In genomic region chr2:105806994-105807393, GRCh38 we compare ENCODE assay signal across 19 cellular contexts.
A peak's percentile ranks its signal among the peaks of the same experiment; 100 is the strongest.
DNase-seq lines count a peak whose midpoint lies in the region; ATAC-seq and TF ChIP-seq lines count a peak whose summit lies in the region.
"Had no signal": no experiment of that assay in that cellular context is flagged by ENCODE, and none has a peak within 500 bp of the region (broad histone marks: within the 10 kb centered on the region; RNA-seq: fewer than 3 reads in every experiment).

No MANE protein-coding gene starts in this region.

- peaks cover 4% of the 10 kb centered on the region for H3K9me3 Mint-ChIP-seq in activated CD8-positive, alpha-beta T cell treated with anti-CD3 and anti-CD28 coated beads for 36 hours
- H3K9me3 Mint-ChIP-seq in activated CD8-positive, alpha-beta T cell treated with anti-CD3 and anti-CD28 coated beads, Interleukin-2, amount 10 ng/mL, durations not matched to agents 7 days and 5 days (ENCODE audit: insufficient read depth) = no peaks in the 10 kb centered on the region
- no peaks in the 10 kb centered on the region for H3K9me3 Mint-ChIP-seq in endodermal cell

- H3K27ac Mint-ChIP-seq in activated CD8-positive, alpha-beta T cell treated with anti-CD3 and anti-CD28 coated beads for 36 hours = peak overlapping the region; percentile 74
- no peak overlapping the region for H3K27ac Mint-ChIP-seq in activated CD8-positive, alpha-beta T cell treated with anti-CD3 and anti-CD28 coated beads, Interleukin-2, amount 10 ng/mL, durations not matched to agents 7 days and 5 days
- H3K27ac Mint-ChIP-seq in T-helper 17 cell (peak overlapping the region; percentile 92), endodermal cell (no peak overlapping the region)

- H3K27me3 ChIP-seq in endodermal cell (ENCODE audit: control insufficient read depth, insufficient read depth, low read length, poor library complexity, severe bottlenecking) = no peaks in the 10 kb centered on the region
- H3K27me3 ChIP-seq: ascending aorta, foreskin keratinocyte, sigmoid colon had no signal

- H3K9me3 ChIP-seq in T-helper 17 cell (ENCODE audit: control insufficient read depth, low read length, poor library complexity, severe bottlenecking) (no peaks in the 10 kb centered on the region), endodermal cell (ENCODE audit: control insufficient read depth, low read length) (no peaks in the 10 kb centered on the region)
- H3K9me3 ChIP-seq: ascending aorta, sigmoid colon had no signal

- no peak overlapping the region for H3K9ac ChIP-seq in endodermal cell (ENCODE audit: extremely low read depth, low read length, poor library complexity, severe bottlenecking)

- H3K27me3 Mint-ChIP-seq in activated CD8-positive, alpha-beta T cell treated with anti-CD3 and anti-CD28 coated beads for 36 hours = no peaks in the 10 kb centered on the region
- H3K27me3 Mint-ChIP-seq in activated CD8-positive, alpha-beta T cell treated with anti-CD3 and anti-CD28 coated beads, Interleukin-2, amount 10 ng/mL, durations not matched to agents 7 days and 5 days (ENCODE audit: low read depth) = no peaks in the 10 kb centered on the region
- H3K27me3 Mint-ChIP-seq in T-helper 17 cell (no peaks in the 10 kb centered on the region), endodermal cell (ENCODE audit: insufficient read depth) (no peaks in the 10 kb centered on the region)

- POLR2A ChIA-PET in activated CD8-positive, alpha-beta T cell treated with anti-CD3 and anti-CD28 coated beads for 36 hours (lab: Charles Lee) = no interaction called here
- POLR2A ChIA-PET in activated CD8-positive, alpha-beta T cell treated with anti-CD3 and anti-CD28 coated beads, Interleukin-2, amount 10 ng/mL, durations not matched to agents 7 days and 5 days (lab: Charles Lee) = interaction anchor here (0.7 kb wide), 1 partner anchor 16 kb away, joined by 3 read pairs; no protein-coding TSS in a partner anchor

- peaks cover 65% of the 10 kb centered on the region for H3K36me3 Mint-ChIP-seq in activated CD8-positive, alpha-beta T cell treated with anti-CD3 and anti-CD28 coated beads for 36 hours (ENCODE audit: low read depth)
- peaks cover 54% of the 10 kb centered on the region for H3K36me3 Mint-ChIP-seq in activated CD8-positive, alpha-beta T cell treated with anti-CD3 and anti-CD28 coated beads, Interleukin-2, amount 10 ng/mL, durations not matched to agents 7 days and 5 days (ENCODE audit: low read depth)
- H3K36me3 Mint-ChIP-seq in T-helper 17 cell (ENCODE audit: low read depth) (peaks cover 3% of the 10 kb centered on the region), endodermal cell (ENCODE audit: low read depth) (peaks cover 9% of the 10 kb centered on the region)

- peaks cover 92% of the 10 kb centered on the region for H3K4me1 Mint-ChIP-seq in activated CD8-positive, alpha-beta T cell treated with anti-CD3 and anti-CD28 coated beads for 36 hours (ENCODE audit: low read depth)
- H3K4me1 Mint-ChIP-seq in activated CD8-positive, alpha-beta T cell treated with anti-CD3 and anti-CD28 coated beads, Interleukin-2, amount 10 ng/mL, durations not matched to agents 7 days and 5 days (ENCODE audit: low read depth) = peaks cover 86% of the 10 kb centered on the region
- peaks cover 70% of the 10 kb centered on the region for H3K4me1 Mint-ChIP-seq in T-helper 17 cell
- peaks cover 28% of the 10 kb centered on the region for H3K4me1 Mint-ChIP-seq in endodermal cell

- H3K27ac ChIP-seq in endodermal cell (ENCODE audit: low read depth, low read length) = no peak overlapping the region
- H3K27ac ChIP-seq: ascending aorta, foreskin keratinocyte, sigmoid colon had no signal

- ATAC-seq in activated CD8-positive, alpha-beta T cell treated with anti-CD3 and anti-CD28 coated beads for 36 hours = no peak
- ATAC-seq in activated CD8-positive, alpha-beta T cell treated with anti-CD3 and anti-CD28 coated beads, Interleukin-2, amount 10 ng/mL, durations not matched to agents 7 days and 5 days = no peak
- ATAC-seq in T-helper 17 cell = no peak
- ATAC-seq in Right ventricle myocardium inferior = no peak
- ATAC-seq in GM18873 (IDR thresholded peaks at IDR 0.05; ENCODE audit: low FRiP score, unreplicated experiment) = no peak
- ATAC-seq: foreskin keratinocyte, K562, left cardiac atrium, Panc1 had no signal

- peak; percentile 66 for DNase-seq in activated CD8-positive, alpha-beta T cell treated with anti-CD3 and anti-CD28 coated beads for 36 hours
- no peak for DNase-seq in activated CD8-positive, alpha-beta T cell treated with anti-CD3 and anti-CD28 coated beads, Interleukin-2, amount 10 ng/mL, durations not matched to agents 7 days and 5 days
- DNase-seq in T-helper 17 cell = no peak
- peak; percentile 41 for DNase-seq in endodermal cell
- peak; percentile 46 to 64 for DNase-seq in stimulated activated CD4-positive, alpha-beta T cell treated with anti-CD3 and anti-CD28 coated beads, Interleukin-4, amount 100 ng/mL, for 4 hours
- DNase-seq in SHP77 (lab: John Stamatoyannopoulos, UW) = no peak
- DNase-seq in Right ventricle myocardium inferior (ENCODE audit: missing footprints) = no peak
- DNase-seq: ACHN, foreskin keratinocyte, left cardiac atrium, midbrain, NCI-H1092, NCI-H82, nucleus accumbens, sigmoid colon had no signal

- intact Hi-C loops in activated CD8-positive, alpha-beta T cell treated with anti-CD3 and anti-CD28 coated beads for 36 hours (cut with micrococcal nuclease) = no loop called here
- intact Hi-C loops in Right ventricle myocardium inferior (cut with DNase I) = no loop called here

- WGBS in endodermal cell (ENCODE audit: insufficient coverage in 1 of 2, insufficient read length in 1 of 2), 2 experiments = 94 to 97% methylated on average over 5 to 8 of the region's 8 CpGs

- no peaks in the 10 kb centered on the region for H3K4me1 ChIP-seq in endodermal cell (ENCODE audit: control insufficient read depth, insufficient read depth, low read length)

- TF ChIP-seq CTCF in activated CD8-positive, alpha-beta T cell treated with anti-CD3 and anti-CD28 coated beads for 36 hours (IDR thresholded peaks at IDR 0.05) = no peak
- no peak for TF ChIP-seq CTCF in endodermal cell (conservative IDR thresholded peaks at IDR 0.05)

- CTCF ChIA-PET in activated CD8-positive, alpha-beta T cell treated with anti-CD3 and anti-CD28 coated beads for 36 hours (lab: Charles Lee) = no interaction called here
- CTCF ChIA-PET in activated CD8-positive, alpha-beta T cell treated with anti-CD3 and anti-CD28 coated beads, Interleukin-2, amount 10 ng/mL, durations not matched to agents 7 days and 5 days (lab: Charles Lee) = interaction anchor here (2.3 kb wide), 1 partner anchor 14 kb away, joined by 9 read pairs; no protein-coding TSS in a partner anchor

- H3K36me3 ChIP-seq in endodermal cell (ENCODE audit: control insufficient read depth, insufficient read depth, low read length) = peaks cover 3% of the 10 kb centered on the region
- H3K36me3 ChIP-seq: ascending aorta, sigmoid colon had no signal

- no peak overlapping the region for H3K4me3 ChIP-seq in endodermal cell (ENCODE audit: low read length)
- H3K4me3 ChIP-seq: ascending aorta, K562, sigmoid colon had no signal

- no peak overlapping the region for H3K4me3 Mint-ChIP-seq in activated CD8-positive, alpha-beta T cell treated with anti-CD3 and anti-CD28 coated beads for 36 hours
- no peak overlapping the region for H3K4me3 Mint-ChIP-seq in activated CD8-positive, alpha-beta T cell treated with anti-CD3 and anti-CD28 coated beads, Interleukin-2, amount 10 ng/mL, durations not matched to agents 7 days and 5 days
- H3K4me3 Mint-ChIP-seq in T-helper 17 cell (peak overlapping the region; percentile 47), endodermal cell (no peak overlapping the region)

Comparison
In these comparisons a context has a peak if more than half of its experiments do, and no peak if none do; other contexts are left out.
1. DNase-seq: peak in activated CD8-positive, alpha-beta T cell treated with anti-CD3 and anti-CD28 coated beads for 36 hours (single experiment), endodermal cell (single experiment) and stimulated activated CD4-positive, alpha-beta T cell treated with anti-CD3 and anti-CD28 coated beads, Interleukin-4, amount 100 ng/mL, for 4 hours (2 of 2); none in activated CD8-positive, alpha-beta T cell treated with anti-CD3 and anti-CD28 coated beads, Interleukin-2, amount 10 ng/mL, durations not matched to agents 7 days and 5 days (single experiment), T-helper 17 cell (0 of 3), SHP77 (0 of 2) and Right ventricle myocardium inferior (single experiment).
2. H3K27ac Mint-ChIP-seq: peak in activated CD8-positive, alpha-beta T cell treated with anti-CD3 and anti-CD28 coated beads for 36 hours (single experiment) and T-helper 17 cell (single experiment); none in activated CD8-positive, alpha-beta T cell treated with anti-CD3 and anti-CD28 coated beads, Interleukin-2, amount 10 ng/mL, durations not matched to agents 7 days and 5 days (single experiment) and endodermal cell (single experiment).